Comparison of ENCODE assay signal across 11 cellular contexts in genomic region chr20:15967334-15967733, GRCh38.
"Had no signal": no experiment of that assay in that cellular context is flagged by ENCODE, and none has a peak within 500 bp of the region (broad histone marks: within the 10 kb centered on the region; RNA-seq: fewer than 3 reads in every experiment).

No MANE protein-coding gene starts in this region.

- ATAC-seq: GM23338, HCT116 had no signal

- H3K36me3 ChIP-seq: HAP-1 had no signal

- FAIRE-seq: H1, H54 had no signal

- H3K4me1 ChIP-seq: HAP-1 had no signal

- H3K27ac ChIP-seq: GM23248 had no signal

- H3K4me3 ChIP-seq: GM23248, GM23338, HAP-1 had no signal

- H2AFZ ChIP-seq: GM23248, GM23338 had no signal

- H3K9me3 ChIP-seq: HAP-1 had no signal

- DNase-seq: GM23248, GOT3, H7, H9, HCEC 1CT, HFFc6 had no signal

- H3K4me2 ChIP-seq: GM23338 had no signal

- H3K4me3 Mint-ChIP-seq: GM23338, H9, HFFc6 had no signal

- H3K9ac ChIP-seq: GM23248 had no signal

- H3K27ac Mint-ChIP-seq: GM23338, H9, HFFc6 had no signal
